13 cellular contexts compared by ENCODE assay signal in the genomic region with DNA sequence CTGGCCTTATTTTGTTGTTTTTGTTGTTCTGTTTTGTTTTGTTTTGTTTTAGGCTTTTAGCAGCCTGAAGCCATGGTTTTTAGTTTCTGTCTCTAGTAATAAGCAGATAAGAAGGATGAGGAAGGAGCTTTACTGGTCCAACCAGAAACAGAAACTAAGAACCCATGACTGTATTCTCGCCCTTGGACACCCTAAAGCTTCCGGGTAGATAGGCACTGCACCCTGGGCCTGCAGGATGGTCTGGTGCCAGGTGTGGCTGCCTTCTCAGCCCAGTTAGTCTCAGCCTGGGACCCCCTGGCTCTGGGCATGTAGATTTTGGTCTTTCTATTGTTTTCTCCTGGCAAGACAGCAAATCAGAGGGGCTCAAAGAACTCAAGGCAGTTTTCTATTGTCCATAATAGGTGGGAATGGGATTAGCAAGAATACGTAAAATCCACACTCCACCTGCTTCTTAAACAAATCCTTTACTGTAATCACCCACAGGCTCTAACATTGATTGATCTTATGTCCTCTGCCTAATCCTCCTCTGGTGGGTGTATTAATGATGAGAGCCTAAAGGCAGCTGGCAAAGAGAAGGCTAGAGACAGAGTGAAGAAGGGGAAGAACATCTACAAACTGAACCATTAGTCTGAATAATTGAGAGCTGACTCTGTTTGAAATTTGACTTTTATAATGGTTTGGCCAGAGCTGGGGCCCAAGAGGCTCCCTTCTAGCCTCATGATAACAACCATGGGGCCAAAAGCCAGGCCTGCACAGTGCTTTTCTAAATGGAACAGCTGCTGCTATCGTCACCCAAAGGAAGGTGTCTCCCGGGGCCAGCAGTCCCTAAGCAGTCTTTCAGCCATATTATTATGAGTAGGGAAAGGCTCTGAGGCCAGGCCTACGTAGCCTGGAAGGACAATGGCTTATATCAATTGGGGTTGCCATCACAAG.
"Had no signal": no experiment of that assay in that cellular context is flagged by ENCODE, and none has a peak within 500 bp of the region (broad histone marks: within the 10 kb centered on the region; RNA-seq: fewer than 3 reads in every experiment).

No MANE protein-coding gene starts in this region.

- H3K27me3 Mint-ChIP-seq: activated naive CD8-positive, alpha-beta T cell treated with anti-CD3 and anti-CD28 coated beads, Interleukin-2, amount 50 U/mL, for 24 hours had no signal

- H3K4me1 ChIP-seq: ascending aorta, stomach had no signal

- DNase-seq: activated naive CD4-positive, alpha-beta T cell treated with anti-CD3 and anti-CD28 coated beads for 36 hours; activated naive CD8-positive, alpha-beta T cell treated with anti-CD3 and anti-CD28 coated beads, Interleukin-2, amount 50 U/mL, for 24 hours; activated T-cell treated with anti-CD3 and anti-CD28 coated beads, Interleukin-2, amount 50 U/mL, for 1 hour; foreskin fibroblast; midbrain; stimulated activated CD4-positive, alpha-beta T cell treated with anti-CD3 and anti-CD28 coated beads, Interleukin-1b, Interleukin-23, amount 100 ng/mL, for 48 hours; stomach had no signal

- H3K9me3 ChIP-seq: ascending aorta, stomach had no signal

- H3K4me3 Mint-ChIP-seq: activated naive CD4-positive, alpha-beta T cell treated with anti-CD3 and anti-CD28 coated beads for 36 hours; activated naive CD8-positive, alpha-beta T cell treated with anti-CD3 and anti-CD28 coated beads, Interleukin-2, amount 50 U/mL, for 24 hours; neural crest cell had no signal

- FAIRE-seq: colon had no signal

- H3K27me3 ChIP-seq: ascending aorta, cardiac muscle cell, stomach had no signal

- H3K27ac ChIP-seq: ascending aorta, cardiac muscle cell, stomach had no signal

- H3K27ac Mint-ChIP-seq: activated naive CD4-positive, alpha-beta T cell treated with anti-CD3 and anti-CD28 coated beads for 36 hours; activated naive CD8-positive, alpha-beta T cell treated with anti-CD3 and anti-CD28 coated beads, Interleukin-2, amount 50 U/mL, for 24 hours; activated T-helper 2 cell treated with anti-CD3 and anti-CD28 coated beads, Interferon-gamma antibody, Interleukin-2, Interleukin-4, amounts not matched to agents 10 μg/mL and 5 μg/mL and 100 μg/mL, durations not matched to agents 14 hours and 24 hours and 36 hours had no signal

- H3K36me3 ChIP-seq: ascending aorta, cardiac muscle cell, stomach had no signal

- H3K4me3 ChIP-seq: ascending aorta, cardiac muscle cell, lung, stomach had no signal

- H3K9me3 Mint-ChIP-seq: activated naive CD4-positive, alpha-beta T cell treated with anti-CD3 and anti-CD28 coated beads for 36 hours; activated naive CD8-positive, alpha-beta T cell treated with anti-CD3 and anti-CD28 coated beads, Interleukin-2, amount 50 U/mL, for 24 hours; activated T-helper 2 cell treated with anti-CD3 and anti-CD28 coated beads, Interferon-gamma antibody, Interleukin-2, Interleukin-4, amounts not matched to agents 10 μg/mL and 5 μg/mL and 100 μg/mL, durations not matched to agents 14 hours and 24 hours and 36 hours; neural crest cell had no signal
